Comparison of ENCODE assay signal across 1 cellular context in genomic region chr12:116547955-116548471, GRCh38.
TF ChIP-seq lines count a peak whose summit lies in the region.

No MANE protein-coding gene starts in this region.

TF ChIP-seq in SK-N-SH, 30 proteins besides CTCF, POLR2A, EP300 and RAD21 (continued from another document):
- no peak for TF ChIP-seq USF2 (IDR thresholded peaks at IDR 0.05; ENCODE audit: borderline replicate concordance, low read depth, low read length)
- TF ChIP-seq TAF1 (IDR thresholded peaks at IDR 0.05; ENCODE audit: borderline replicate concordance, low read depth, low read length), result no peak
